8 cellular contexts compared by ENCODE assay signal in genomic region chr2:102142829-102143449, GRCh38. TPM values are rescaled to one million over a fixed set of nuclear protein-coding genes. Genes with fewer than 3 reads are reported as not detected.
DNase-seq lines count a peak whose midpoint lies in the region; ATAC-seq and TF ChIP-seq lines count a peak whose summit lies in the region.

No MANE protein-coding gene starts in this region.

- no peaks in the 10 kb centered on the region for H3K27me3 ChIP-seq in lower lobe of right lung (ENCODE audit: low read depth)

- H3K36me3 ChIP-seq in lower lobe of right lung, result peaks cover 16% of the 10 kb centered on the region

- H3K36me3 Mint-ChIP-seq in activated CD4-positive, alpha-beta T cell treated with anti-CD3 and anti-CD28 coated beads for 36 hours (ENCODE audit: low read depth), result peaks cover 78% of the 10 kb centered on the region
- H3K36me3 Mint-ChIP-seq in type B pancreatic cell, result peaks cover 11% of the 10 kb centered on the region

- intact Hi-C loops in activated CD4-positive, alpha-beta T cell treated with anti-CD3 and anti-CD28 coated beads for 36 hours (cut with DNase I, micrococcal nuclease), result no loop called here
- intact Hi-C loops in lower lobe of right lung (cut with DNase I), result no loop called here

- peak; percentile 7 for ATAC-seq in activated CD4-positive, alpha-beta T cell treated with anti-CD3 and anti-CD28 coated beads for 36 hours
- peak in 1 of 2 donors; percentile 21 for ATAC-seq in lower lobe of right lung
- ATAC-seq in HG03460 (IDR thresholded peaks at IDR 0.05; ENCODE audit: unreplicated experiment), result no peak
- no peak for ATAC-seq in GM18519 (IDR thresholded peaks at IDR 0.05; ENCODE audit: low FRiP score, unreplicated experiment)

- H3K9me3 Mint-ChIP-seq in activated CD4-positive, alpha-beta T cell treated with anti-CD3 and anti-CD28 coated beads for 36 hours (ENCODE audit: low read depth), result peaks cover 49% of the 10 kb centered on the region
- H3K9me3 Mint-ChIP-seq in type B pancreatic cell, result peaks cover 7% of the 10 kb centered on the region

- peaks cover 24% of the 10 kb centered on the region for H3K27me3 Mint-ChIP-seq in activated CD4-positive, alpha-beta T cell treated with anti-CD3 and anti-CD28 coated beads for 36 hours
- no peaks in the 10 kb centered on the region for H3K27me3 Mint-ChIP-seq in type B pancreatic cell

- peaks cover 25% of the 10 kb centered on the region for H3K9me3 ChIP-seq in lower lobe of right lung

- H3K4me3 Mint-ChIP-seq in activated CD4-positive, alpha-beta T cell treated with anti-CD3 and anti-CD28 coated beads for 36 hours, result peak overlapping the region; percentile 80
- peak overlapping the region; percentile 90 for H3K4me3 Mint-ChIP-seq in type B pancreatic cell

- TF ChIP-seq CTCF in cardiac fibroblast (IDR thresholded peaks at IDR 0.05; ENCODE audit: low read depth, low read length) (no peak), lower lobe of right lung (IDR thresholded peaks at IDR 0.05) (no peak), type B pancreatic cell (conservative IDR thresholded peaks at IDR 0.05) (no peak)

- peak overlapping the region; percentile 90 for H3K27ac Mint-ChIP-seq in activated CD4-positive, alpha-beta T cell treated with anti-CD3 and anti-CD28 coated beads for 36 hours
- H3K27ac Mint-ChIP-seq in type B pancreatic cell, result peak overlapping the region; percentile 85

- peaks cover 56% of the 10 kb centered on the region for H3K4me1 Mint-ChIP-seq in activated CD4-positive, alpha-beta T cell treated with anti-CD3 and anti-CD28 coated beads for 36 hours
- H3K4me1 Mint-ChIP-seq in type B pancreatic cell (ENCODE audit: unreplicated experiment), result peaks cover 17% of the 10 kb centered on the region

- DNase-seq in activated CD4-positive, alpha-beta T cell treated with anti-CD3 and anti-CD28 coated beads for 36 hours, result no peak
- no peak for DNase-seq in activated CD4-positive, alpha-beta T cell treated with anti-CD3 and anti-CD28 coated beads for 48 hours
- DNase-seq in cardiac fibroblast (ENCODE audit: low read depth in 2 of 2), result peak; percentile 70 to 75
- DNase-seq in lower lobe of right lung, result no peak
- no peak for DNase-seq in type B pancreatic cell (ENCODE audit: extremely low spot score, unreplicated experiment)
- no peak for DNase-seq in NCI-H1694 (lab: John Stamatoyannopoulos, UW)

- peak overlapping the region; percentile 90 for H3K27ac ChIP-seq in lower lobe of right lung

- H3K4me3 ChIP-seq in cardiac fibroblast (replicated peaks in 1 of 2; ENCODE audit: low read depth in 2 of 2, low read length in 2 of 2) (peak overlapping the region; percentile 75 to 81), lower lobe of right lung (peak overlapping the region; percentile 73)

- peaks cover 33% of the 10 kb centered on the region for H3K4me1 ChIP-seq in lower lobe of right lung

- POLR2A ChIA-PET in activated CD4-positive, alpha-beta T cell treated with anti-CD3 and anti-CD28 coated beads for 36 hours (lab: Charles Lee), result no interaction called here

- CTCF ChIA-PET in activated CD4-positive, alpha-beta T cell treated with anti-CD3 and anti-CD28 coated beads for 36 hours (lab: Charles Lee), result interaction anchor here (1.1 to 1.7 kb wide), 4 partner anchors 15 to 137 kb away, joined by 3 to 7 read pairs (median 4); no protein-coding TSS in a partner anchor

RNA-seq across cellular contexts. Expression of gene IL1R1, which starts 0.4 kb away (rescaled TPM):
- 10 to 100 TPM; 20.8 to 21.8 TPM for total RNA-seq in activated CD4-positive, alpha-beta T cell treated with anti-CD3 and anti-CD28 coated beads for 36 hours
- total RNA-seq in lower lobe of right lung (152 TPM), type B pancreatic cell (ENCODE audit: low replicate concordance) (15.8 and 31.7 TPM in 2 replicates)

RNA-seq across cellular contexts. Expression of gene IL1RL2, which starts 43.9 kb away (rescaled TPM):
- total RNA-seq in activated CD4-positive, alpha-beta T cell treated with anti-CD3 and anti-CD28 coated beads for 36 hours, result 1 to 10 TPM; 1.5 to 1.7 TPM
- total RNA-seq in lower lobe of right lung (not detected), type B pancreatic cell (ENCODE audit: low replicate concordance) (1.0 and 2.0 TPM in 2 replicates)

Comparison
In these comparisons a context has a peak if more than half of its experiments do, and no peak if none do; other contexts are left out.
1. DNase-seq: peak in cardiac fibroblast (2 of 2); none in activated CD4-positive, alpha-beta T cell treated with anti-CD3 and anti-CD28 coated beads for 36 hours (single experiment), activated CD4-positive, alpha-beta T cell treated with anti-CD3 and anti-CD28 coated beads for 48 hours (single experiment), lower lobe of right lung (single experiment), type B pancreatic cell (single experiment) and NCI-H1694 (single experiment).